In the genomic region with DNA sequence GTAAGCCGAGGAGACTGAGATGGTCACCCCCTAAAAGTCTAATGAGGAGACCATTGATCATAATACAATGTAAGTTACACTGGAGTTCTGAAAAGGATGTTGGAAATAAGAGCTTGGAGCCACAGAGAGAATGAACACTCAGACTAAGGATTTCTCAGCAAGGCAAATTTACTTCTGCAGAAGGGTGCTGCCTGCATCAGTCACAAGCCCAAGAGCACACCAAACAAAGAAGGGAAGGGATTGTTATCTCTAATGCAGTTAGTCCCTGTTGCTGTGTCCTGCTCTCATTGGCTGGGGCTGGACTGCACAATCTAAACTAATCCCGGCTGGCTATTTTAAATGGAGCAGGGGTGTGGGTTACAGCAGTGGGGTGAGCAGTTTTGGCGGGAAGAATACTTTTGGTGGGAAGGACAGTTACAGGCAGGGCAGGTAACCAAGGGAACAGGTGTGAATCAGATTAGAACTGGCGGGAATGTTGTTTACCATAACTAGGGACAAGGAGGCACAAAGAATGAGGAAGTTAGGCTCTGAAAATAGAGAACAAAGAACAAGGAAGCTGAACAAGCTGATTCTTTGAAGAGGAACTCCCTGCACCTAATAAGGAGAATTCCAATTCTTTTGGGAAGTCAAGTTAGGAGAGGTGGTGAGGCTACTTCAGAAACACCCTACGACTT, we compare ENCODE assay signal across 1 cellular context.
TF ChIP-seq lines count a peak whose summit lies in the region.

No MANE protein-coding gene starts in this region.

TF ChIP-seq in H1, 55 proteins besides CTCF, POLR2A, EP300 and RAD21:
- TF ChIP-seq, protein P1, sequence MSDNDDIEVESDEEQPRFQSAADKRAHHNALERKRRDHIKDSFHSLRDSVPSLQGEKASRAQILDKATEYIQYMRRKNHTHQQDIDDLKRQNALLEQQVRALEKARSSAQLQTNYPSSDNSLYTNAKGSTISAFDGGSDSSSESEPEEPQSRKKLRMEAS (IDR thresholded peaks at IDR 0.05), result peak; percentile 77
- no peak for TF ChIP-seq JUN (IDR thresholded peaks at IDR 0.05; ENCODE audit: low read depth, low read length)
- no peak for TF ChIP-seq TBP (IDR thresholded peaks at IDR 0.05; ENCODE audit: low read depth, low read length)
- no peak for TF ChIP-seq KDM1A (IDR thresholded peaks at IDR 0.05; ENCODE audit: borderline replicate concordance, low read length)
- TF ChIP-seq SUZ12 (IDR thresholded peaks at IDR 0.05; ENCODE audit: low read length), result no peak
- no peak for TF ChIP-seq CREB1 (IDR thresholded peaks at IDR 0.05)
- TF ChIP-seq RNF2 (IDR thresholded peaks at IDR 0.05; ENCODE audit: borderline replicate concordance, low read depth, low read length, missing control alignments, poor library complexity, severe bottlenecking), result no peak
- 0 out of 2 replicates have a peak, but pooled peaks have one; percentile 12 for TF ChIP-seq TEAD4 (IDR thresholded peaks at IDR 0.05; ENCODE audit: low read depth, low read length)
- no peak for TF ChIP-seq BCL11A (IDR thresholded peaks at IDR 0.05; ENCODE audit: low read depth in 2 of 2, low read length in 2 of 2)
- TF ChIP-seq SIRT6 (IDR thresholded peaks at IDR 0.05; ENCODE audit: low read length), result no peak
- TF ChIP-seq TAF1 (IDR thresholded peaks at IDR 0.05; ENCODE audit: low read depth, low read length), result no peak
- TF ChIP-seq BRCA1 (IDR thresholded peaks at IDR 0.05; ENCODE audit: low read depth, low read length), result no peak
- no peak for TF ChIP-seq EZH2 (IDR thresholded peaks at IDR 0.05; ENCODE audit: low read depth, low read length, severe bottlenecking)
- TF ChIP-seq SP2 (IDR thresholded peaks at IDR 0.05; ENCODE audit: low read length), result no peak
- TF ChIP-seq, protein P2, sequence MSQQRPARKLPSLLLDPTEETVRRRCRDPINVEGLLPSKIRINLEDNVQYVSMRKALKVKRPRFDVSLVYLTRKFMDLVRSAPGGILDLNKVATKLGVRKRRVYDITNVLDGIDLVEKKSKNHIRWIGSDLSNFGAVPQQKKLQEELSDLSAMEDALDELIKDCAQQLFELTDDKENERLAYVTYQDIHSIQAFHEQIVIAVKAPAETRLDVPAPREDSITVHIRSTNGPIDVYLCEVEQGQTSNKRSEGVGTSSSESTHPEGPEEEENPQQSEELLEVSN (IDR thresholded peaks at IDR 0.05), result peak; percentile 98
- no peak for TF ChIP-seq YY1 (IDR thresholded peaks at IDR 0.05; ENCODE audit: low read depth, low read length)
- no peak for TF ChIP-seq KDM5A (IDR thresholded peaks at IDR 0.05; ENCODE audit: low read length)
- no peak for TF ChIP-seq RXRA (IDR thresholded peaks at IDR 0.05; ENCODE audit: insufficient read depth, low read depth, low read length)
- no peak for TF ChIP-seq SP1 (IDR thresholded peaks at IDR 0.05; ENCODE audit: low read depth, low read length)
- TF ChIP-seq SIN3A (conservative IDR thresholded peaks at IDR 0.05 in 1 of 2, IDR thresholded peaks at IDR 0.05 in 1 of 2; ENCODE audit: low read depth in 1 of 2, low read length in 2 of 2), result no peak
- TF ChIP-seq, protein P3, sequence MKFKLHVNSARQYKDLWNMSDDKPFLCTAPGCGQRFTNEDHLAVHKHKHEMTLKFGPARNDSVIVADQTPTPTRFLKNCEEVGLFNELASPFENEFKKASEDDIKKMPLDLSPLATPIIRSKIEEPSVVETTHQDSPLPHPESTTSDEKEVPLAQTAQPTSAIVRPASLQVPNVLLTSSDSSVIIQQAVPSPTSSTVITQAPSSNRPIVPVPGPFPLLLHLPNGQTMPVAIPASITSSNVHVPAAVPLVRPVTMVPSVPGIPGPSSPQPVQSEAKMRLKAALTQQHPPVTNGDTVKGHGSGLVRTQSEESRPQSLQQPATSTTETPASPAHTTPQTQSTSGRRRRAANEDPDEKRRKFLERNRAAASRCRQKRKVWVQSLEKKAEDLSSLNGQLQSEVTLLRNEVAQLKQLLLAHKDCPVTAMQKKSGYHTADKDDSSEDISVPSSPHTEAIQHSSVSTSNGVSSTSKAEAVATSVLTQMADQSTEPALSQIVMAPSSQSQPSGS (IDR thresholded peaks at IDR 0.05; ENCODE audit: low read length), result no peak
